Comparison of ENCODE assay signal across 20 cellular contexts in genomic region chr5:103908327-103909099, GRCh38.
DNase-seq lines count a peak whose midpoint lies in the region; ATAC-seq, FAIRE-seq and TF ChIP-seq lines count a peak whose summit lies in the region.
"Had no signal": no experiment of that assay in that cellular context is flagged by ENCODE, and none has a peak within 500 bp of the region (broad histone marks: within the 10 kb centered on the region; RNA-seq: fewer than 3 reads in every experiment).

No MANE protein-coding gene starts in this region.

- no peak overlapping the region for H4K8ac ChIP-seq in H1 (ENCODE audit: extremely low read depth, insufficient read depth, low read length)

- no peak overlapping the region for H2AK5ac ChIP-seq in H1 (ENCODE audit: low read depth, low read length)

- H3K18ac ChIP-seq in H1 (ENCODE audit: extremely low read depth, low read length), result no peak overlapping the region

- H2BK15ac ChIP-seq in H1 (ENCODE audit: low read length), result no peak overlapping the region

- H3K23ac ChIP-seq in H1 (ENCODE audit: insufficient read length), result no peak overlapping the region

- TF ChIP-seq POLR2A in H1 (IDR thresholded peaks at IDR 0.05; ENCODE audit: control extremely low read depth in 1 of 2, low read depth in 2 of 2, low read length in 2 of 2) (no peak), esophagus squamous epithelium (IDR thresholded peaks at IDR 0.05) (no peak)

- H4K91ac ChIP-seq in H1 (replicated peaks; ENCODE audit: insufficient read length, low read length), result no peak overlapping the region

- peak overlapping the region; percentile 58; the same call in 1 of the 2 replicates for H2AFZ ChIP-seq in H1 (ENCODE audit: low read length)

- no peak overlapping the region for H3K56ac ChIP-seq in H1 (replicated peaks; ENCODE audit: insufficient read length, low read depth, low read length)

- no peak for TF ChIP-seq EP300 in H1 (IDR thresholded peaks at IDR 0.05; ENCODE audit: borderline replicate concordance in 1 of 2, low read depth in 2 of 2, low read length in 2 of 2)

- H3K4me1 Mint-ChIP-seq in nephron, result peaks cover 7% of the 10 kb centered on the region

- no peak for FAIRE-seq in H1 (lab: Jason Lieb, UNC)

- H3K23me2 ChIP-seq in H1 (ENCODE audit: low read depth, low read length), result no peaks in the 10 kb centered on the region

- H3K4ac ChIP-seq in H1 (replicated peaks; ENCODE audit: insufficient read length, low read depth, low read length), result no peak overlapping the region

- H3K4me3 Mint-ChIP-seq in nephron, result no peak overlapping the region
- H3K4me3 Mint-ChIP-seq: CD4-positive, alpha-beta T cell had no signal

- no peaks in the 10 kb centered on the region for H3K79me1 ChIP-seq in H1 (ENCODE audit: low read depth, low read length)

- H4K20me1 ChIP-seq in H1 (replicated peaks in 1 of 2; ENCODE audit: control insufficient read depth in 1 of 2, insufficient read depth in 2 of 2, low read length in 2 of 2), result no peaks in the 10 kb centered on the region

- no peak overlapping the region for H2BK120ac ChIP-seq in H1 (replicated peaks; ENCODE audit: low read depth, low read length)

- no peak overlapping the region for H4K5ac ChIP-seq in H1 (ENCODE audit: insufficient read length, low read depth, low read length)

- peaks cover 4% of the 10 kb centered on the region for H3K27me3 Mint-ChIP-seq in nephron (ENCODE audit: low read depth)
- H3K27me3 Mint-ChIP-seq: CD4-positive, alpha-beta T cell had no signal

- H3K36me3 ChIP-seq in H1 (ENCODE audit: control insufficient read depth in 2 of 4, insufficient read depth in 4 of 4, low read length in 3 of 4) (no peaks in the 10 kb centered on the region), aorta (ENCODE audit: control insufficient read depth in 1 of 2, insufficient read depth in 2 of 2, low read length in 1 of 2) (no peaks in the 10 kb centered on the region), esophagus squamous epithelium (no peaks in the 10 kb centered on the region)
- H3K36me3 ChIP-seq: BE2C had no signal

- CTCF ChIA-PET in H1 (lab: Charles Lee; ENCODE audit: partially characterized antibody), result no interaction called here

- H3K14ac ChIP-seq in H1 (ENCODE audit: insufficient read length), result no peak overlapping the region

- H2BK5ac ChIP-seq in H1 (ENCODE audit: low read depth, low read length), result no peak overlapping the region

- WGBS in H1 (ENCODE audit: extremely low coverage in 1 of 2, insufficient coverage in 1 of 2, insufficient read length in 1 of 2, insufficient replicate concordance in 2 of 2, low coverage in 1 of 2, low lambda C conversion rate in 2 of 2, missing lambda C conversion rate in 1 of 2), 2 experiments, result 82% methylated on average over 9 of the region's 9 CpGs; no CpG with 5 or more reads in 1 of the 2 experiments
- WGBS in aorta, 2 donors, result 20 to 25% methylated on average over 9 of the region's 9 CpGs
- 72 to 80% methylated on average over 9 of the region's 9 CpGs for WGBS in esophagus squamous epithelium, 2 donors

- no peak overlapping the region for H2BK12ac ChIP-seq in H1 (ENCODE audit: low read depth, low read length)

- POLR2A ChIA-PET in H1 (lab: Charles Lee; ENCODE audit: partially characterized antibody), result no interaction called here

- H3K79me2 ChIP-seq in H1 (ENCODE audit: control insufficient read depth in 1 of 2, insufficient read depth in 2 of 2, low read length in 2 of 2), result no peaks in the 10 kb centered on the region

- intact Hi-C loops in aorta (cut with DNase I) (no loop called here), esophagus squamous epithelium (cut with DNase I) (no loop called here)

- TF ChIP-seq CTCF in H1 (IDR thresholded peaks at IDR 0.05; ENCODE audit: control extremely low read depth in 1 of 3, insufficient read depth in 1 of 3, low read depth in 1 of 3, low read length in 3 of 3) (no peak), nephron (IDR thresholded peaks at IDR 0.05; ENCODE audit: unreplicated experiment in 3 of 3) (no peak), esophagus squamous epithelium (IDR thresholded peaks at IDR 0.05) (no peak)

- H3K27ac Mint-ChIP-seq in nephron, result peak overlapping the region; percentile 69 to 79 (median 79)
- H3K27ac Mint-ChIP-seq: CD4-positive, alpha-beta T cell had no signal

- no peak for TF ChIP-seq RAD21 in H1 (IDR thresholded peaks at IDR 0.05 in 1 of 2, conservative IDR thresholded peaks at IDR 0.05 in 1 of 2; ENCODE audit: low read depth in 2 of 2, low read length in 2 of 2)

- DNase-seq in ELF-1 (ENCODE audit: low read depth, low spot score), result peak; percentile 8
- peak; percentile 74 for DNase-seq in NCI-H187 treated with DMSO at 0.1 percent for 48 hours (lab: John Stamatoyannopoulos, UW)
- no peak for DNase-seq in H1 (ENCODE audit: low read depth in 1 of 2, low spot score in 2 of 2)
- no peak for DNase-seq in aorta
- no peak for DNase-seq in activated effector memory CD4-positive, alpha-beta T cell treated with Interleukin-2 at 50 U/mL for 16 hours
- DNase-seq in esophagus squamous epithelium (lab: John Stamatoyannopoulos, UW), result no peak
- DNase-seq in dermis blood vessel endothelial cell, result no peak
- DNase-seq: 8988T; BE2C; CD4-positive, alpha-beta T cell; EL; HCEC 1CT; KG1; NCI-H1436 treated with DMSO at 0.1 percent for 48 hours; NCI-H2081; NCI-H345; NK-92 treated with Interleukin-12 subunit alpha and Interleukin-12 subunit beta, amount 100 ng/mL, for 24 hours; RPMI8226; SIG-M5 had no signal

- no peak overlapping the region for H2BK20ac ChIP-seq in H1 (ENCODE audit: low read length)

- no peak overlapping the region for H3K4me2 ChIP-seq in H1 (ENCODE audit: insufficient read depth in 1 of 2, low read depth in 2 of 2, low read length in 2 of 2)

- H3K9me3 ChIP-seq in H1 (ENCODE audit: insufficient read depth in 2 of 2, low read depth in 1 of 2, low read length in 1 of 2) (no peaks in the 10 kb centered on the region), aorta (ENCODE audit: control insufficient read depth, low read length) (no peaks in the 10 kb centered on the region), esophagus squamous epithelium (no peaks in the 10 kb centered on the region)
- H3K9me3 ChIP-seq: BE2C had no signal

- no peak overlapping the region for H3K27ac ChIP-seq in H1 (ENCODE audit: low read depth, low read length)
- no peak overlapping the region for H3K27ac ChIP-seq in aorta (ENCODE audit: low read depth in 1 of 2, low read length in 2 of 2)
- no peak overlapping the region for H3K27ac ChIP-seq in esophagus squamous epithelium

- H3K27me3 ChIP-seq in H1 (replicated peaks in 1 of 4; ENCODE audit: control insufficient read depth in 3 of 4, extremely low read depth in 1 of 4, insufficient read depth in 3 of 4, low read length in 3 of 4), result no peaks in the 10 kb centered on the region
- H3K27me3 ChIP-seq in aorta (ENCODE audit: control insufficient read depth in 1 of 2, insufficient read depth in 2 of 2, low read length in 1 of 2), result no peaks in the 10 kb centered on the region
- H3K27me3 ChIP-seq in esophagus squamous epithelium, result no peaks in the 10 kb centered on the region
- H3K27me3 ChIP-seq: BE2C had no signal

- H3K36me3 Mint-ChIP-seq in nephron (ENCODE audit: low read depth), result no peaks in the 10 kb centered on the region

- ATAC-seq in aorta (ENCODE audit: low FRiP score), result no peak

- H3K4me3 ChIP-seq in H1 (ENCODE audit: extremely low read depth in 1 of 4, insufficient read depth in 2 of 4, low read depth in 3 of 4, low read length in 4 of 4) (no peak overlapping the region), aorta (ENCODE audit: low read length in 2 of 2) (no peak overlapping the region), esophagus squamous epithelium (no peak overlapping the region)

- H3K9me3 Mint-ChIP-seq in nephron, result peaks cover 9% of the 10 kb centered on the region

- H3K9ac ChIP-seq in H1 (replicated peaks in 1 of 4; ENCODE audit: extremely low read depth in 1 of 4, low read depth in 3 of 4, low read length in 3 of 4), result peak overlapping the region in 1 of 4 experiments; percentile 15; a peak in 1 of 7 replicates

- no peaks in the 10 kb centered on the region for H3K4me1 ChIP-seq in H1 (replicated peaks in 1 of 4; ENCODE audit: control insufficient read depth in 3 of 4, insufficient read depth in 4 of 4, low read length in 3 of 4)
- H3K4me1 ChIP-seq in aorta (ENCODE audit: control insufficient read depth in 1 of 2, insufficient read depth in 2 of 2, low read length in 2 of 2), result no peaks in the 10 kb centered on the region
- no peaks in the 10 kb centered on the region for H3K4me1 ChIP-seq in esophagus squamous epithelium
- H3K4me1 ChIP-seq: BE2C had no signal

TF ChIP-seq in H1, 55 proteins besides CTCF, POLR2A, EP300 and RAD21:
- TF ChIP-seq SUZ12 (IDR thresholded peaks at IDR 0.05; ENCODE audit: low read length), result no peak
- no peak for TF ChIP-seq BRCA1 (IDR thresholded peaks at IDR 0.05; ENCODE audit: low read depth, low read length)
- TF ChIP-seq SIX5 (IDR thresholded peaks at IDR 0.05; ENCODE audit: low read depth, low read length), result no peak

Comparison
In these comparisons a context has a peak if more than half of its experiments do, and no peak if none do; other contexts are left out.
1. DNase-seq: peak in ELF-1 (single experiment) and NCI-H187 treated with DMSO at 0.1 percent for 48 hours (single experiment); none in H1 (0 of 2), aorta (0 of 2), activated effector memory CD4-positive, alpha-beta T cell treated with Interleukin-2 at 50 U/mL for 16 hours (single experiment), esophagus squamous epithelium (single experiment) and dermis blood vessel endothelial cell (single experiment).